ENCODE assay signal across 29 cellular contexts in genomic region chr19:28154077-28154476, GRCh38.
"Had no signal": no experiment of that assay in that cellular context is flagged by ENCODE, and none has a peak within 500 bp of the region (broad histone marks: within the 10 kb centered on the region; RNA-seq: fewer than 3 reads in every experiment).

No MANE protein-coding gene starts in this region.

- H3K4me3 ChIP-seq: colonic mucosa, coronary artery, dorsolateral prefrontal cortex, esophagus muscularis mucosa, esophagus squamous epithelium, gastrocnemius medialis, gastroesophageal sphincter, heart left ventricle, heart right ventricle had no signal

- FAIRE-seq: colon, endometrium, endothelial cell of umbilical vein, frontal cortex had no signal

- ATAC-seq: effector memory CD8-positive, alpha-beta T cell; esophagus mucosa; foreskin keratinocyte; gastrocnemius medialis; gastroesophageal sphincter; heart left ventricle; heart right ventricle had no signal

- H3K27me3 ChIP-seq: colonic mucosa, dorsolateral prefrontal cortex, esophagus squamous epithelium, foreskin keratinocyte, gastrocnemius medialis, gastroesophageal sphincter, heart left ventricle, heart right ventricle had no signal

- H3K36me3 ChIP-seq: colonic mucosa, esophagus muscularis mucosa, esophagus squamous epithelium, gastrocnemius medialis, gastroesophageal sphincter, heart left ventricle, heart right ventricle had no signal

- DNase-seq: colonic mucosa; cortex of kidney; dermis blood vessel endothelial cell; dorsolateral prefrontal cortex; effector CD4-positive, alpha-beta T cell; effector CD8-positive, alpha-beta T cell; effector memory CD4-positive, alpha-beta T cell; effector memory CD8-positive, alpha-beta T cell; endodermal cell; erythroblast; esophagus squamous epithelium; foreskin fibroblast; foreskin keratinocyte; foreskin melanocyte; gastrocnemius medialis; glutamatergic neuron; head of caudate nucleus; heart left ventricle; heart right ventricle had no signal

- H3K9me3 ChIP-seq: colonic mucosa, gastrocnemius medialis had no signal

- H3K27ac ChIP-seq: colonic mucosa, coronary artery, dorsolateral prefrontal cortex, epithelial cell of prostate, esophagus muscularis mucosa, esophagus squamous epithelium, foreskin keratinocyte, gastrocnemius medialis, gastroesophageal sphincter, heart left ventricle, heart right ventricle had no signal

- H3K4me3 Mint-ChIP-seq: dendritic cell treated with granulocyte-macrophage colony-stimulating factor and Interleukin-4, amounts not matched to agents 40 ng/mL and 50 ng/mL, for 4 days; effector memory CD8-positive, alpha-beta T cell; endodermal cell had no signal

- H3K27ac Mint-ChIP-seq: dendritic cell treated with granulocyte-macrophage colony-stimulating factor and Interleukin-4, amounts not matched to agents 40 ng/mL and 50 ng/mL, for 4 days; effector memory CD8-positive, alpha-beta T cell; endodermal cell had no signal

- H3K4me1 ChIP-seq: colonic mucosa, esophagus muscularis mucosa, esophagus squamous epithelium, foreskin keratinocyte, gastrocnemius medialis, gastroesophageal sphincter, heart left ventricle had no signal

- H3K9me3 Mint-ChIP-seq: endodermal cell had no signal

- H3K27me3 Mint-ChIP-seq: dendritic cell treated with granulocyte-macrophage colony-stimulating factor and Interleukin-4, amounts not matched to agents 40 ng/mL and 50 ng/mL, for 4 days; effector memory CD8-positive, alpha-beta T cell had no signal
